In the genomic region with DNA sequence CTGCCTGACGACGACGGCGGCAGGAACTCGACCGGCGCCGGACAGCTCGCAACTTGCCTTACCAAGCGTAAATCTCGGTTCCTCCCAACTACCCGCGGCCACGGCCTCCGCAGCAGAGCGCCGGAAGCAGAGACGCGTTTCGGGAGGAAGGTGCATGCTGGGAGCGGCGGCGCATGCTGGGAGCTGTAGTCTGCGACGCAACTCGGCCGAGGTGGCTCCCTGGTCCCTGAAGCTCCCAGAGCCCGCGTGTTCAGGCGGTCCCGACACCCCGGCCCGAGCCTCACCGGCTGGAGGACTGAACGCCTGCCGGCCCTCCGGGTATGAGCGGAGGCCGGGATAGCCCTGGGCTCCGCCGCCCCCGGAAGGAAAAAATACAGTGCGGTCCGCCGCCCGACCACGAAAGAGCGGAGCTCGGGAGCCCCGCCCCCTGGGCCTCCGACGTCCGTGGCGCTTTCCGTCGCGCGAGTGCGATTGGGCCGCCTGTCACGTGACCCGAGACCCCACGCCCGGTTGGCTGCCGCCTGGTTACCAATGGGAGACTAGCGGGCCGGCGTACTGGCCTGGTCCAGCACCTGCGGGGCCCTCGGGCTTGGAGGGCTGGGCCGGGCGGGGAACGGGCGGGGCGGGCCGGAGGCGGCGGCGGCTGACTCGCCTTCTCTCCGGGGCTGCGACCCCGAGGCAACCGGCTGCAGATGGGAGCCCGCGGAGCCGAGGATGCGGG, we compare ENCODE assay signal across 8 cellular contexts. TPM values are rescaled to one million over a fixed set of nuclear protein-coding genes. Genes with fewer than 3 reads are reported as not detected.
DNase-seq lines count a peak whose midpoint lies in the region; TF ChIP-seq lines count a peak whose summit lies in the region.

A gene with protein sequence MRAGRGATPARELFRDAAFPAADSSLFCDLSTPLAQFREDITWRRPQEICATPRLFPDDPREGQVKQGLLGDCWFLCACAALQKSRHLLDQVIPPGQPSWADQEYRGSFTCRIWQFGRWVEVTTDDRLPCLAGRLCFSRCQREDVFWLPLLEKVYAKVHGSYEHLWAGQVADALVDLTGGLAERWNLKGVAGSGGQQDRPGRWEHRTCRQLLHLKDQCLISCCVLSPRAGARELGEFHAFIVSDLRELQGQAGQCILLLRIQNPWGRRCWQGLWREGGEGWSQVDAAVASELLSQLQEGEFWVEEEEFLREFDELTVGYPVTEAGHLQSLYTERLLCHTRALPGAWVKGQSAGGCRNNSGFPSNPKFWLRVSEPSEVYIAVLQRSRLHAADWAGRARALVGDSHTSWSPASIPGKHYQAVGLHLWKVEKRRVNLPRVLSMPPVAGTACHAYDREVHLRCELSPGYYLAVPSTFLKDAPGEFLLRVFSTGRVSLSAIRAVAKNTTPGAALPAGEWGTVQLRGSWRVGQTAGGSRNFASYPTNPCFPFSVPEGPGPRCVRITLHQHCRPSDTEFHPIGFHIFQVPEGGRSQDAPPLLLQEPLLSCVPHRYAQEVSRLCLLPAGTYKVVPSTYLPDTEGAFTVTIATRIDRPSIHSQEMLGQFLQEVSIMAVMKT (plus strand): TSS at position 537 of the 721 bp plus-strand sequence. CDS start 178 bp downstream, at position 715.

- H3K79me1 ChIP-seq in H9 (ENCODE audit: insufficient read depth, low read depth, low read length, poor library complexity, severe bottlenecking), result peaks cover 5% of the 10 kb centered on the region

- peak within 1 kb of the TSS; percentile 85 for H3K4me3 ChIP-seq in MG63
- H3K4me3 ChIP-seq in fibroblast of villous mesenchyme (ENCODE audit: low read depth, low read length), result peak within 1 kb of the TSS; percentile 82
- H3K4me3 ChIP-seq in stomach smooth muscle (ENCODE audit: low read length in 2 of 2), result peak within 1 kb of the TSS; percentile 87 to 99

- H2AFZ ChIP-seq in H9 (ENCODE audit: low read length), result no peak within 1 kb of the TSS

- H2BK20ac ChIP-seq in H9 (ENCODE audit: low read depth, low read length, poor library complexity, severe bottlenecking), result no peak within 1 kb of the TSS

- H3K27ac Mint-ChIP-seq in H9, result peak within 1 kb of the TSS; percentile 93 to 97 (median 96); a peak in 6 of 7 replicates
- peak within 1 kb of the TSS; percentile 96 for H3K27ac Mint-ChIP-seq in neural crest cell (ENCODE audit: unreplicated experiment)

- no peak within 1 kb of the TSS for H4K5ac ChIP-seq in H9 (ENCODE audit: insufficient read length, low read depth, low read length)

- DNase-seq in ELR (ENCODE audit: low read depth) (peak; percentile 97), H9 (peak; percentile 97), MG63 (peak; percentile 98), SHP77 treated with DMSO at 0.1 percent for 48 hours (lab: John Stamatoyannopoulos, UW) (peak; percentile 80), fibroblast of villous mesenchyme (ENCODE audit: low read depth) (peak; percentile 95), neural crest cell (ENCODE audit: low read depth, low spot score) (peak; percentile 91)
- peak; percentile 99 for DNase-seq in activated effector memory CD4-positive, alpha-beta T cell treated with anti-CD3 and anti-CD28 coated beads, Interleukin-2, amount 50 U/mL, for 16 hours

- no peak within 1 kb of the TSS for H3T11ph ChIP-seq in H9 (ENCODE audit: low read length)

- H4K91ac ChIP-seq in H9 (ENCODE audit: insufficient read length, low read depth, low read length), result no peak within 1 kb of the TSS

- H3K27ac ChIP-seq in H9 (ENCODE audit: insufficient read length, low read depth, low read length), result no peak within 1 kb of the TSS
- H3K27ac ChIP-seq in stomach smooth muscle (ENCODE audit: low read length), result peak within 1 kb of the TSS; percentile 82

- H3K4ac ChIP-seq in H9 (ENCODE audit: low read depth, low read length), result no peak within 1 kb of the TSS

- H3K14ac ChIP-seq in H9 (ENCODE audit: insufficient read depth, low read length), result no peak within 1 kb of the TSS; the same call in 1 of the 2 replicates

- H3K4me1 ChIP-seq in H9 (ENCODE audit: insufficient read depth, low read length) (peaks cover 12% of the 10 kb centered on the region), stomach smooth muscle (ENCODE audit: control insufficient read depth, insufficient read depth, low read length) (peaks cover 40% of the 10 kb centered on the region)

- H2BK5ac ChIP-seq in H9 (ENCODE audit: insufficient read length, low read length), result no peak within 1 kb of the TSS

- no peak within 1 kb of the TSS for H4K8ac ChIP-seq in H9 (replicated peaks; ENCODE audit: insufficient read length, low read depth, low read length)

- no peak within 1 kb of the TSS for H3K56ac ChIP-seq in H9 (ENCODE audit: insufficient read length, low read depth, low read length)

- peaks cover 13% of the 10 kb centered on the region for H3K79me2 ChIP-seq in H9 (ENCODE audit: insufficient read depth, low read length)

- peaks cover 7 to 19% (median 7%) of the 10 kb centered on the region in 3 experiments; a peak in 6 of 7 replicates for H3K36me3 Mint-ChIP-seq in H9 (ENCODE audit: insufficient read depth in 1 of 3, low read depth in 3 of 3)
- H3K36me3 Mint-ChIP-seq in neural crest cell (ENCODE audit: low read depth), result peaks cover 3% of the 10 kb centered on the region

- H3K9me3 Mint-ChIP-seq in H9, result peaks cover 0 to 2% of the 10 kb centered on the region in 2 experiments; a peak in 1 of 5 replicates
- no peaks in the 10 kb centered on the region for H3K9me3 Mint-ChIP-seq in neural crest cell

- H3K9ac ChIP-seq in H9 (ENCODE audit: extremely low read depth, insufficient read length, low read length), result peak within 1 kb of the TSS; percentile 81
- peak within 1 kb of the TSS; percentile 99 for H3K9ac ChIP-seq in stomach smooth muscle (ENCODE audit: low read length in 2 of 2)

- H3K4me3 Mint-ChIP-seq in H9 (peak within 1 kb of the TSS; percentile 95 to 97), neural crest cell (peak within 1 kb of the TSS; percentile 99)

- no peak for TF ChIP-seq CTCF in H9 (conservative IDR thresholded peaks at IDR 0.05)
- TF ChIP-seq CTCF in fibroblast of villous mesenchyme (IDR thresholded peaks at IDR 0.05; ENCODE audit: insufficient read depth, low read depth, low read length), result no peak
- TF ChIP-seq CTCF in neural crest cell (conservative IDR thresholded peaks at IDR 0.05), result no peak

- H3K4me2 ChIP-seq in H9 (ENCODE audit: insufficient read depth, insufficient read length, low read length), result peak within 1 kb of the TSS; percentile 91

- H3K23me2 ChIP-seq in H9 (ENCODE audit: insufficient read length, low read depth, low read length, poor library complexity, severe bottlenecking), result peaks cover 14% of the 10 kb centered on the region

- H2BK15ac ChIP-seq in H9 (ENCODE audit: low read depth, low read length), result no peak within 1 kb of the TSS

- no peak within 1 kb of the TSS for H3K23ac ChIP-seq in H9 (ENCODE audit: insufficient read length, low read depth, low read length)

- H2BK120ac ChIP-seq in H9 (ENCODE audit: low read depth, low read length, poor library complexity, severe bottlenecking), result no peak within 1 kb of the TSS

- H3K18ac ChIP-seq in H9 (ENCODE audit: insufficient read length, low read depth, low read length), result no peak within 1 kb of the TSS

- H3K27me3 Mint-ChIP-seq in H9 (ENCODE audit: low read depth) (no peaks in the 10 kb centered on the region; the same call in 1 of the 2 replicates), neural crest cell (ENCODE audit: low read depth) (no peaks in the 10 kb centered on the region)

- no CpG with 5 or more reads among the region's 88 CpGs for WGBS in H9 (ENCODE audit: extremely low coverage, insufficient read length, low lambda C conversion rate)

- H3K27me3 ChIP-seq in H9 (ENCODE audit: insufficient read depth, low read length) (no peaks in the 10 kb centered on the region), MG63 (no peaks in the 10 kb centered on the region), stomach smooth muscle (ENCODE audit: control insufficient read depth in 1 of 2, insufficient read depth in 2 of 2, low read length in 2 of 2) (no peaks in the 10 kb centered on the region)

- H3K9me3 ChIP-seq in H9 (ENCODE audit: control insufficient read depth, low read depth, low read length), result no peaks in the 10 kb centered on the region
- no peaks in the 10 kb centered on the region for H3K9me3 ChIP-seq in MG63
- no peaks in the 10 kb centered on the region for H3K9me3 ChIP-seq in stomach smooth muscle (ENCODE audit: control insufficient read depth in 2 of 2, low read length in 2 of 2)

- H4K20me1 ChIP-seq in H9 (ENCODE audit: control insufficient read depth, insufficient read depth, insufficient read length), result no peaks in the 10 kb centered on the region

- peaks cover 11% of the 10 kb centered on the region for H3K36me3 ChIP-seq in MG63
- peaks cover 8 to 10% of the 10 kb centered on the region in 2 donors for H3K36me3 ChIP-seq in stomach smooth muscle (ENCODE audit: control insufficient read depth in 2 of 2, insufficient read depth in 2 of 2, low read length in 2 of 2)

- H2AK5ac ChIP-seq in H9 (ENCODE audit: insufficient read length, low read length), result no peak within 1 kb of the TSS

- no peak within 1 kb of the TSS for H2BK12ac ChIP-seq in H9 (ENCODE audit: insufficient read length, low read depth, low read length)

- H3K4me1 Mint-ChIP-seq in H9, result peaks cover 27 to 31% of the 10 kb centered on the region in 2 experiments
- H3K4me1 Mint-ChIP-seq in neural crest cell, result peaks cover 47% of the 10 kb centered on the region

RNA-seq across cellular contexts. Expression of the gene that starts here (rescaled TPM):
- total RNA-seq in H9 (2021) (45.0 and 47.4 TPM in 2 replicates), fibroblast of villous mesenchyme (20.3 and 22.5 TPM in 2 replicates), neural crest cell (57.7 and 62.7 TPM in 2 replicates)
- total RNA-seq in MG63 (2014; rRNA removed; shearing (Covaris generic); ENCODE audit: low replicate concordance), result 12.5 and 18.4 TPM in 2 replicates
